In genomic region chr12:132227782-132228417, GRCh38 we compare ENCODE assay signal across 31 cellular contexts.
"Had no signal": no experiment of that assay in that cellular context is flagged by ENCODE, and none has a peak within 500 bp of the region (broad histone marks: within the 10 kb centered on the region; RNA-seq: fewer than 3 reads in every experiment).

No MANE protein-coding gene starts in this region.

- H3K4me3 ChIP-seq: esophagus squamous epithelium, thoracic aorta, upper lobe of left lung, vagina had no signal

- H3K4me1 ChIP-seq: esophagus squamous epithelium, vagina had no signal

- H3K27ac ChIP-seq: brain microvascular endothelial cell, epithelial cell of prostate, esophagus squamous epithelium, thoracic aorta, upper lobe of left lung, vagina, WERI-Rb-1 had no signal

- DNase-seq: activated CD4-positive, alpha-beta memory T cell treated with anti-CD3 and anti-CD28 coated beads for 36 hours; activated CD4-positive, alpha-beta T cell treated with anti-CD3 and anti-CD28 coated beads, Interleukin-2, amount 10 ng/mL, durations not matched to agents 24 days and 14 days; activated CD4-positive, CD25-positive, alpha-beta regulatory T cell treated with anti-CD3 and anti-CD28 coated beads, Interleukin-2, amount 50 U/mL, for 72 hours; activated CD8-positive, alpha-beta memory T cell treated with anti-CD3 and anti-CD28 coated beads, Interleukin-2, amount 50 U/mL, for 48 hours; activated gamma-delta T cell; activated naive CD4-positive, alpha-beta T cell treated with anti-CD3 and anti-CD28 coated beads, Interleukin-2, amount 10 ng/mL, durations not matched to agents 7 days and 5 days; activated naive CD8-positive, alpha-beta T cell treated with anti-CD3 and anti-CD28 coated beads, Interleukin-2, amount 10 ng/mL, durations not matched to agents 7 days and 5 days; activated T-cell treated with anti-CD3 and anti-CD28 coated beads, Interleukin-2, amount 50 U/mL, for 24 hours; brain microvascular endothelial cell; caudate nucleus; effector CD8-positive, alpha-beta T cell; esophagus squamous epithelium; foreskin melanocyte; left cardiac atrium; mammary epithelial cell; naive B cell; occipital lobe; stimulated activated CD4-positive, alpha-beta T cell treated with anti-CD3 and anti-CD28 coated beads, Interleukin-2, amount 100 ng/mL, for 48 hours; stimulated activated naive CD4-positive, alpha-beta T cell treated with Interleukin-2 at 50 U/mL for 16 hours; T-helper 17 cell; T1000; upper lobe of left lung; WERI-Rb-1 had no signal

- ATAC-seq: left cardiac atrium, right cardiac atrium, T-helper 17 cell had no signal

- FAIRE-seq: astrocyte, colon, endometrium, islet of Langerhans had no signal

- H3K9me3 ChIP-seq: esophagus squamous epithelium, thoracic aorta, upper lobe of left lung, vagina had no signal

- H3K27me3 ChIP-seq: vagina had no signal

- H3K36me3 ChIP-seq: brain microvascular endothelial cell, esophagus squamous epithelium, thoracic aorta, upper lobe of left lung, vagina, WERI-Rb-1 had no signal
